1 cellular context compared by ENCODE assay signal in the genomic region with DNA sequence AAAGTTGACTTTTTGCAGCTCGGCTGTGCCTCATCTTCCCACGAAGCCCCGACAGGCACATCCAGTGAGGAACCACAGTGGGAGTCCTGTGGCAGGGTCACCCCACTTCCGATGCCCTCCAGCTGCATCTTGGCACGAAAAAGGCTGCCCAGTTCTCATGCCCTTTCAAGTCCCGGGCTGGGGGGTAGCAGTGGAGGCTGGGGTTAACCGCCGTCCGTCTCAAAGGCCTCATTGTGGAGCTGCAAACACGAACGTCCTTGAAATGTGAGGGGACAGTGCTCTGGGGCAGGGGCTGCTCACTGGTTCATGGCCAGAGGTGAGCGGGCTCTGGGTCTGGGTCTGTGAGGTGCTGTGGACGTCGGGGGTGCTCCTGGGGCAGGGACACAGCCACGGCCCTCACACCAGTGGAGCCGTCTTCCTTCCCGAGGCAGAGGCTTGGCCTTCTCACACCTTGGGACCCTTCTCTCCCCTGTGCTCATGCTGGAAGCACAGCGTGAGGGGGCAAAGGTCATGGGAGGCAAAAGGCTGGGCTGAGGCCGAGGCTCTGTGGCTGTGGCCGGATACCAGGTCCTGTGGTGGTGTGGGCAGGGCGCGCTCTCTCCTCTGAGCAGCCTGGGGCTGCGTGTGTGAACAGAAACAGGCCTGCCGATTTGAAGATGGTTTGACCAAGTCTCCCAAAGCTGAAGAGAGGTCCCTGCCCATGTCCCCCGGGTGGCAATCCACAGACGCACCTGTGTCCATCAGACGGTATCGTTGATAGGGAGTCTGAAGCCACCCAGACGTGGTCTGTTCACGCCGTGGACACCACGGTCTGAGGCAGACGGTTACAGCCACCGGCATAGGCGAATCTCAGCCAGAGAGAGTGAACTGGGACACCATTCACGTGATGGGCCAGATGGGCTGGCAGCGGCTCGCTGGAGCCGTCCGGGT.
TF ChIP-seq lines count a peak whose summit lies in the region.

No MANE protein-coding gene starts in this region.

TF ChIP-seq in HepG2, 621 proteins besides CTCF, POLR2A, EP300 and RAD21 (continued from another document and continues in another):
- TF ChIP-seq, protein P1, sequence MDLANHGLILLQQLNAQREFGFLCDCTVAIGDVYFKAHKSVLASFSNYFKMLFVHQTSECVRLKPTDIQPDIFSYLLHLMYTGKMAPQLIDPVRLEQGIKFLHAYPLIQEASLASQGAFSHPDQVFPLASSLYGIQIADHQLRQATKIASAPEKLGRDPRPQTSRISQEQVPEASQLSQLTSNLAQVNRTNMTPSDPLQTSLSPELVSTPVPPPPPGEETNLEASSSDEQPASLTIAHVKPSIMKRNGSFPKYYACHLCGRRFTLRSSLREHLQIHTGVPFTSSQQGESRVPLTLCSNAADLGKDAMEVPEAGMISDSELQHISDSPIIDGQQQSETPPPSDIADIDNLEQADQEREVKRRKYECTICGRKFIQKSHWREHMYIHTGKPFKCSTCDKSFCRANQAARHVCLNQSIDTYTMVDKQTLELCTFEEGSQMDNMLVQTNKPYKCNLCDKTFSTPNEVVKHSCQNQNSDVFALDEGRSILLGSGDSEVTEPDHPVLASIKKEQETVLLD (CRISPR knock-in tag; IDR thresholded peaks at IDR 0.05; ENCODE audit: low read depth), result peak; percentile 64; the same call in 1 of the 2 replicates
- TF ChIP-seq ZNF776 (CRISPR knock-in tag; IDR thresholded peaks at IDR 0.05) (peak; percentile 93), ZFP37 (CRISPR knock-in tag; IDR thresholded peaks at IDR 0.05; ENCODE audit: borderline replicate concordance) (peak; percentile 81; the same call in 1 of the 2 replicates), ZNF883 (CRISPR knock-in tag; IDR thresholded peaks at IDR 0.05; ENCODE audit: not compliant biosample characterization) (peak; percentile 94), FOXA3 (CRISPR knock-in tag; IDR thresholded peaks at IDR 0.05) (peak; percentile 18; the same call in 1 of the 2 replicates), HNF4A (CRISPR knock-in tag; IDR thresholded peaks at IDR 0.05) (peak; percentile 92), ZNF460 (CRISPR knock-in tag; IDR thresholded peaks at IDR 0.05; ENCODE audit: borderline replicate concordance) (peak; percentile 80; the same call in 1 of the 2 replicates), HOXA5 (CRISPR knock-in tag; IDR thresholded peaks at IDR 0.05) (peak; percentile 76; the same call in 1 of the 2 replicates), SOX6 (IDR thresholded peaks at IDR 0.05) (no peak), SOX6 (CRISPR knock-in tag; IDR thresholded peaks at IDR 0.05) (peak; percentile 84), PCBP2 (optimal IDR thresholded peaks at IDR 0.05; ENCODE audit: low read depth, low read length, poor library complexity, severe bottlenecking) (peak; percentile 22), ZNF766 (CRISPR knock-in tag; IDR thresholded peaks at IDR 0.05; ENCODE audit: borderline replicate concordance) (peak; percentile 94), CBX2 (IDR thresholded peaks at IDR 0.05; ENCODE audit: low read depth, low read length) (no peak), CBX2 (CRISPR knock-in tag; IDR thresholded peaks at IDR 0.05; ENCODE audit: low read depth) (no peak), IKZF4 (CRISPR knock-in tag; IDR thresholded peaks at IDR 0.05; ENCODE audit: borderline replicate concordance, low read depth, not compliant biosample characterization) (peak; percentile 97), ZNF547 (CRISPR knock-in tag; IDR thresholded peaks at IDR 0.05) (peak; percentile 98), ZNF652 (CRISPR knock-in tag; IDR thresholded peaks at IDR 0.05; ENCODE audit: borderline replicate concordance, low read depth) (peak; percentile 62; the same call in 1 of the 2 replicates), ZNF333 (CRISPR knock-in tag; IDR thresholded peaks at IDR 0.05; ENCODE audit: borderline replicate concordance) (peak; percentile 90; the same call in 1 of the 2 replicates), SSRP1 (CRISPR knock-in tag; IDR thresholded peaks at IDR 0.05) (peak; percentile 21; the same call in 1 of the 2 replicates), RCOR2 (CRISPR knock-in tag; IDR thresholded peaks at IDR 0.05) (0 out of 2 replicates have a peak, but pooled peaks have one; percentile 21), GABPA (IDR thresholded peaks at IDR 0.05; ENCODE audit: low read depth, low read length) (no peak), GABPA (CRISPR knock-in tag; IDR thresholded peaks at IDR 0.05; ENCODE audit: low read depth) (no peak), MLLT10 (CRISPR knock-in tag; IDR thresholded peaks at IDR 0.05) (no peak), NCOA1 (CRISPR knock-in tag; IDR thresholded peaks at IDR 0.05) (no peak), NCOA2 (CRISPR knock-in tag; IDR thresholded peaks at IDR 0.05) (peak; percentile 72), RBAK (CRISPR knock-in tag; IDR thresholded peaks at IDR 0.05) (no peak)
- TF ChIP-seq, protein P2, sequence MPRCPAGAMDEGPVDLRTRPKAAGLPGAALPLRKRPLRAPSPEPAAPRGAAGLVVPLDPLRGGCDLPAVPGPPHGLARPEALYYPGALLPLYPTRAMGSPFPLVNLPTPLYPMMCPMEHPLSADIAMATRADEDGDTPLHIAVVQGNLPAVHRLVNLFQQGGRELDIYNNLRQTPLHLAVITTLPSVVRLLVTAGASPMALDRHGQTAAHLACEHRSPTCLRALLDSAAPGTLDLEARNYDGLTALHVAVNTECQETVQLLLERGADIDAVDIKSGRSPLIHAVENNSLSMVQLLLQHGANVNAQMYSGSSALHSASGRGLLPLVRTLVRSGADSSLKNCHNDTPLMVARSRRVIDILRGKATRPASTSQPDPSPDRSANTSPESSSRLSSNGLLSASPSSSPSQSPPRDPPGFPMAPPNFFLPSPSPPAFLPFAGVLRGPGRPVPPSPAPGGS (CRISPR knock-in tag; IDR thresholded peaks at IDR 0.05), result peak; percentile 95
- TF ChIP-seq, protein P3, sequence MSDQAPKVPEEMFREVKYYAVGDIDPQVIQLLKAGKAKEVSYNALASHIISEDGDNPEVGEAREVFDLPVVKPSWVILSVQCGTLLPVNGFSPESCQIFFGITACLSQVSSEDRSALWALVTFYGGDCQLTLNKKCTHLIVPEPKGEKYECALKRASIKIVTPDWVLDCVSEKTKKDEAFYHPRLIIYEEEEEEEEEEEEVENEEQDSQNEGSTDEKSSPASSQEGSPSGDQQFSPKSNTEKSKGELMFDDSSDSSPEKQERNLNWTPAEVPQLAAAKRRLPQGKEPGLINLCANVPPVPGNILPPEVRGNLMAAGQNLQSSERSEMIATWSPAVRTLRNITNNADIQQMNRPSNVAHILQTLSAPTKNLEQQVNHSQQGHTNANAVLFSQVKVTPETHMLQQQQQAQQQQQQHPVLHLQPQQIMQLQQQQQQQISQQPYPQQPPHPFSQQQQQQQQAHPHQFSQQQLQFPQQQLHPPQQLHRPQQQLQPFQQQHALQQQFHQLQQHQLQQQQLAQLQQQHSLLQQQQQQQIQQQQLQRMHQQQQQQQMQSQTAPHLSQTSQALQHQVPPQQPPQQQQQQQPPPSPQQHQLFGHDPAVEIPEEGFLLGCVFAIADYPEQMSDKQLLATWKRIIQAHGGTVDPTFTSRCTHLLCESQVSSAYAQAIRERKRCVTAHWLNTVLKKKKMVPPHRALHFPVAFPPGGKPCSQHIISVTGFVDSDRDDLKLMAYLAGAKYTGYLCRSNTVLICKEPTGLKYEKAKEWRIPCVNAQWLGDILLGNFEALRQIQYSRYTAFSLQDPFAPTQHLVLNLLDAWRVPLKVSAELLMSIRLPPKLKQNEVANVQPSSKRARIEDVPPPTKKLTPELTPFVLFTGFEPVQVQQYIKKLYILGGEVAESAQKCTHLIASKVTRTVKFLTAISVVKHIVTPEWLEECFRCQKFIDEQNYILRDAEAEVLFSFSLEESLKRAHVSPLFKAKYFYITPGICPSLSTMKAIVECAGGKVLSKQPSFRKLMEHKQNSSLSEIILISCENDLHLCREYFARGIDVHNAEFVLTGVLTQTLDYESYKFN (CRISPR knock-in tag; conservative IDR thresholded peaks at IDR 0.05), result peak; percentile 91
- TF ChIP-seq, protein P4, sequence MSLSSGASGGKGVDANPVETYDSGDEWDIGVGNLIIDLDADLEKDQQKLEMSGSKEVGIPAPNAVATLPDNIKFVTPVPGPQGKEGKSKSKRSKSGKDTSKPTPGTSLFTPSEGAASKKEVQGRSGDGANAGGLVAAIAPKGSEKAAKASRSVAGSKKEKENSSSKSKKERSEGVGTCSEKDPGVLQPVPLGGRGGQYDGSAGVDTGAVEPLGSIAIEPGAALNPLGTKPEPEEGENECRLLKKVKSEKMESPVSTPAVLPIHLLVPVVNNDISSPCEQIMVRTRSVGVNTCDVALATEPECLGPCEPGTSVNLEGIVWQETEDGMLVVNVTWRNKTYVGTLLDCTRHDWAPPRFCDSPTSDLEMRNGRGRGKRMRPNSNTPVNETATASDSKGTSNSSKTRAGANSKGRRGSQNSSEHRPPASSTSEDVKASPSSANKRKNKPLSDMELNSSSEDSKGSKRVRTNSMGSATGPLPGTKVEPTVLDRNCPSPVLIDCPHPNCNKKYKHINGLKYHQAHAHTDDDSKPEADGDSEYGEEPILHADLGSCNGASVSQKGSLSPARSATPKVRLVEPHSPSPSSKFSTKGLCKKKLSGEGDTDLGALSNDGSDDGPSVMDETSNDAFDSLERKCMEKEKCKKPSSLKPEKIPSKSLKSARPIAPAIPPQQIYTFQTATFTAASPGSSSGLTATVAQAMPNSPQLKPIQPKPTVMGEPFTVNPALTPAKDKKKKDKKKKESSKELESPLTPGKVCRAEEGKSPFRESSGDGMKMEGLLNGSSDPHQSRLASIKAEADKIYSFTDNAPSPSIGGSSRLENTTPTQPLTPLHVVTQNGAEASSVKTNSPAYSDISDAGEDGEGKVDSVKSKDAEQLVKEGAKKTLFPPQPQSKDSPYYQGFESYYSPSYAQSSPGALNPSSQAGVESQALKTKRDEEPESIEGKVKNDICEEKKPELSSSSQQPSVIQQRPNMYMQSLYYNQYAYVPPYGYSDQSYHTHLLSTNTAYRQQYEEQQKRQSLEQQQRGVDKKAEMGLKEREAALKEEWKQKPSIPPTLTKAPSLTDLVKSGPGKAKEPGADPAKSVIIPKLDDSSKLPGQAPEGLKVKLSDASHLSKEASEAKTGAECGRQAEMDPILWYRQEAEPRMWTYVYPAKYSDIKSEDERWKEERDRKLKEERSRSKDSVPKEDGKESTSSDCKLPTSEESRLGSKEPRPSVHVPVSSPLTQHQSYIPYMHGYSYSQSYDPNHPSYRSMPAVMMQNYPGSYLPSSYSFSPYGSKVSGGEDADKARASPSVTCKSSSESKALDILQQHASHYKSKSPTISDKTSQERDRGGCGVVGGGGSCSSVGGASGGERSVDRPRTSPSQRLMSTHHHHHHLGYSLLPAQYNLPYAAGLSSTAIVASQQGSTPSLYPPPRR (CRISPR knock-in tag; IDR thresholded peaks at IDR 0.05; ENCODE audit: borderline replicate concordance), result peak; percentile 82
- TF ChIP-seq, protein P5, sequence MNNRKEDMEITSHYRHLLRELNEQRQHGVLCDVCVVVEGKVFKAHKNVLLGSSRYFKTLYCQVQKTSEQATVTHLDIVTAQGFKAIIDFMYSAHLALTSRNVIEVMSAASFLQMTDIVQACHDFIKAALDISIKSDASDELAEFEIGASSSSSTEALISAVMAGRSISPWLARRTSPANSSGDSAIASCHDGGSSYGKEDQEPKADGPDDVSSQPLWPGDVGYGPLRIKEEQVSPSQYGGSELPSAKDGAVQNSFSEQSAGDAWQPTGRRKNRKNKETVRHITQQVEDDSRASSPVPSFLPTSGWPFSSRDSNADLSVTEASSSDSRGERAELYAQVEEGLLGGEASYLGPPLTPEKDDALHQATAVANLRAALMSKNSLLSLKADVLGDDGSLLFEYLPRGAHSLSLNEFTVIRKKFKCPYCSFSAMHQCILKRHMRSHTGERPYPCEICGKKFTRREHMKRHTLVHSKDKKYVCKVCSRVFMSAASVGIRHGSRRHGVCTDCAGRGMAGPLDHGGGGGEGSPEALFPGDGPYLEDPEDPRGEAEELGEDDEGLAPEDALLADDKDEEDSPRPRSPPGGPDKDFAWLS (CRISPR knock-in tag; IDR thresholded peaks at IDR 0.05; ENCODE audit: borderline replicate concordance), result peak; percentile 23; the same call in 1 of the 2 replicates
- TF ChIP-seq, protein P6, sequence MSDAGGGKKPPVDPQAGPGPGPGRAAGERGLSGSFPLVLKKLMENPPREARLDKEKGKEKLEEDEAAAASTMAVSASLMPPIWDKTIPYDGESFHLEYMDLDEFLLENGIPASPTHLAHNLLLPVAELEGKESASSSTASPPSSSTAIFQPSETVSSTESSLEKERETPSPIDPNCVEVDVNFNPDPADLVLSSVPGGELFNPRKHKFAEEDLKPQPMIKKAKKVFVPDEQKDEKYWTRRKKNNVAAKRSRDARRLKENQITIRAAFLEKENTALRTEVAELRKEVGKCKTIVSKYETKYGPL (CRISPR knock-in tag; IDR thresholded peaks at IDR 0.05), result peak; percentile 52; the same call in 1 of the 2 replicates
- TF ChIP-seq, protein P7, sequence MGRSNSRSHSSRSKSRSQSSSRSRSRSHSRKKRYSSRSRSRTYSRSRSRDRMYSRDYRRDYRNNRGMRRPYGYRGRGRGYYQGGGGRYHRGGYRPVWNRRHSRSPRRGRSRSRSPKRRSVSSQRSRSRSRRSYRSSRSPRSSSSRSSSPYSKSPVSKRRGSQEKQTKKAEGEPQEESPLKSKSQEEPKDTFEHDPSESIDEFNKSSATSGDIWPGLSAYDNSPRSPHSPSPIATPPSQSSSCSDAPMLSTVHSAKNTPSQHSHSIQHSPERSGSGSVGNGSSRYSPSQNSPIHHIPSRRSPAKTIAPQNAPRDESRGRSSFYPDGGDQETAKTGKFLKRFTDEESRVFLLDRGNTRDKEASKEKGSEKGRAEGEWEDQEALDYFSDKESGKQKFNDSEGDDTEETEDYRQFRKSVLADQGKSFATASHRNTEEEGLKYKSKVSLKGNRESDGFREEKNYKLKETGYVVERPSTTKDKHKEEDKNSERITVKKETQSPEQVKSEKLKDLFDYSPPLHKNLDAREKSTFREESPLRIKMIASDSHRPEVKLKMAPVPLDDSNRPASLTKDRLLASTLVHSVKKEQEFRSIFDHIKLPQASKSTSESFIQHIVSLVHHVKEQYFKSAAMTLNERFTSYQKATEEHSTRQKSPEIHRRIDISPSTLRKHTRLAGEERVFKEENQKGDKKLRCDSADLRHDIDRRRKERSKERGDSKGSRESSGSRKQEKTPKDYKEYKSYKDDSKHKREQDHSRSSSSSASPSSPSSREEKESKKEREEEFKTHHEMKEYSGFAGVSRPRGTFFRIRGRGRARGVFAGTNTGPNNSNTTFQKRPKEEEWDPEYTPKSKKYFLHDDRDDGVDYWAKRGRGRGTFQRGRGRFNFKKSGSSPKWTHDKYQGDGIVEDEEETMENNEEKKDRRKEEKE (IDR thresholded peaks at IDR 0.05), result no peak
- TF ChIP-seq, protein P8, sequence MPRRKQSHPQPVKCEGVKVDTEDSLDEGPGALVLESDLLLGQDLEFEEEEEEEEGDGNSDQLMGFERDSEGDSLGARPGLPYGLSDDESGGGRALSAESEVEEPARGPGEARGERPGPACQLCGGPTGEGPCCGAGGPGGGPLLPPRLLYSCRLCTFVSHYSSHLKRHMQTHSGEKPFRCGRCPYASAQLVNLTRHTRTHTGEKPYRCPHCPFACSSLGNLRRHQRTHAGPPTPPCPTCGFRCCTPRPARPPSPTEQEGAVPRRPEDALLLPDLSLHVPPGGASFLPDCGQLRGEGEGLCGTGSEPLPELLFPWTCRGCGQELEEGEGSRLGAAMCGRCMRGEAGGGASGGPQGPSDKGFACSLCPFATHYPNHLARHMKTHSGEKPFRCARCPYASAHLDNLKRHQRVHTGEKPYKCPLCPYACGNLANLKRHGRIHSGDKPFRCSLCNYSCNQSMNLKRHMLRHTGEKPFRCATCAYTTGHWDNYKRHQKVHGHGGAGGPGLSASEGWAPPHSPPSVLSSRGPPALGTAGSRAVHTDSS (CRISPR knock-in tag; conservative IDR thresholded peaks at IDR 0.05), result no peak
- TF ChIP-seq, protein P9, sequence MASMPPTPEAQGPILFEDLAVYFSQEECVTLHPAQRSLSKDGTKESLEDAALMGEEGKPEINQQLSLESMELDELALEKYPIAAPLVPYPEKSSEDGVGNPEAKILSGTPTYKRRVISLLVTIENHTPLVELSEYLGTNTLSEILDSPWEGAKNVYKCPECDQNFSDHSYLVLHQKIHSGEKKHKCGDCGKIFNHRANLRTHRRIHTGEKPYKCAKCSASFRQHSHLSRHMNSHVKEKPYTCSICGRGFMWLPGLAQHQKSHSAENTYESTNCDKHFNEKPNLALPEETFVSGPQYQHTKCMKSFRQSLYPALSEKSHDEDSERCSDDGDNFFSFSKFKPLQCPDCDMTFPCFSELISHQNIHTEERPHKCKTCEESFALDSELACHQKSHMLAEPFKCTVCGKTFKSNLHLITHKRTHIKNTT (CRISPR knock-in tag; IDR thresholded peaks at IDR 0.05), result no peak
